In genomic region chr2:54850171-54851122, GRCh38 we compare ENCODE assay signal across 23 cellular contexts.
A peak's percentile ranks its signal among the peaks of the same experiment; 100 is the strongest.
DNase-seq lines count a peak whose midpoint lies in the region; FAIRE-seq and TF ChIP-seq lines count a peak whose summit lies in the region.
"Had no signal": no experiment of that assay in that cellular context is flagged by ENCODE, and none has a peak within 500 bp of the region (broad histone marks: within the 10 kb centered on the region; RNA-seq: fewer than 3 reads in every experiment).

No MANE protein-coding gene starts in this region.

- no peak for FAIRE-seq in bronchial epithelial cell (lab: Jason Lieb, UNC)
- FAIRE-seq: GM12878, HTR-8/SVneo had no signal

- no peak overlapping the region for H2BK5ac ChIP-seq in trophoblast cell (ENCODE audit: low read depth, low read length, poor library complexity)

- H2AFZ ChIP-seq in OCI-LY7 (ENCODE audit: low read length) (no peak overlapping the region), trophoblast cell (ENCODE audit: insufficient read depth, low read length, poor library complexity) (no peak overlapping the region)

- H3K79me2 ChIP-seq in OCI-LY7 (ENCODE audit: insufficient read depth, low read depth, low read length) (no peaks in the 10 kb centered on the region; the same call in 1 of the 2 replicates), trophoblast cell (ENCODE audit: control insufficient read depth, insufficient read depth, low read length, poor library complexity) (no peaks in the 10 kb centered on the region)

- no peak overlapping the region for H3K27ac ChIP-seq in breast epithelium
- H3K27ac ChIP-seq in OCI-LY7 (ENCODE audit: low read depth, low read length, poor library complexity, severe bottlenecking) = no peak overlapping the region
- no peak overlapping the region for H3K27ac ChIP-seq in trophoblast cell (ENCODE audit: low read depth, low read length)
- no peak overlapping the region for H3K27ac ChIP-seq in ascending aorta
- H3K27ac ChIP-seq: 22Rv1 had no signal

- H3K36me3 Mint-ChIP-seq in MCF 10A (ENCODE audit: insufficient read depth, unreplicated experiment) = no peaks in the 10 kb centered on the region
- H3K36me3 Mint-ChIP-seq in activated CD4-positive, alpha-beta T cell treated with anti-CD3 and anti-CD28 coated beads, Interleukin-2, amount 10 ng/mL, durations not matched to agents 24 days and 14 days (ENCODE audit: low read depth) = no peaks in the 10 kb centered on the region
- H3K36me3 Mint-ChIP-seq: CD4-positive, CD25-positive, alpha-beta regulatory T cell had no signal

- no peaks in the 10 kb centered on the region for H3K36me3 ChIP-seq in breast epithelium
- peaks cover 96% of the 10 kb centered on the region for H3K36me3 ChIP-seq in OCI-LY7 (ENCODE audit: insufficient read depth, low read length)
- H3K36me3 ChIP-seq in bronchial epithelial cell (ENCODE audit: control insufficient read depth, insufficient read depth, low read length) = no peaks in the 10 kb centered on the region
- no peaks in the 10 kb centered on the region for H3K36me3 ChIP-seq in trophoblast cell (ENCODE audit: control insufficient read depth in 1 of 2, insufficient read depth in 2 of 2, low read length in 2 of 2)
- no peaks in the 10 kb centered on the region for H3K36me3 ChIP-seq in ascending aorta

- H3K4me1 Mint-ChIP-seq in MCF 10A (ENCODE audit: insufficient read depth, unreplicated experiment) = peaks cover 13% of the 10 kb centered on the region
- H3K4me1 Mint-ChIP-seq in activated CD4-positive, alpha-beta T cell treated with anti-CD3 and anti-CD28 coated beads, Interleukin-2, amount 10 ng/mL, durations not matched to agents 24 days and 14 days = no peaks in the 10 kb centered on the region
- H3K4me1 Mint-ChIP-seq: CD4-positive, CD25-positive, alpha-beta regulatory T cell; CD8-positive, alpha-beta memory T cell had no signal

- H3K9me2 ChIP-seq in OCI-LY7 (ENCODE audit: insufficient read depth, low read length) = no peaks in the 10 kb centered on the region

- no peak overlapping the region for H3K18ac ChIP-seq in trophoblast cell (ENCODE audit: low read length)

- intact Hi-C loops in MCF 10A (cut with micrococcal nuclease) (no loop called here), breast epithelium (cut with DNase I; ENCODE audit: low total_unique reads) (no loop called here), OCI-LY7 (cut with micrococcal nuclease; ENCODE audit: unreplicated experiment) (no loop called here), ascending aorta (cut with DNase I) (no loop called here)
- intact Hi-C loops in activated CD4-positive, alpha-beta T cell treated with anti-CD3 and anti-CD28 coated beads, Interleukin-2, amount 10 ng/mL, durations not matched to agents 24 days and 14 days (cut with micrococcal nuclease) = no loop called here

- no peak overlapping the region for H2AK5ac ChIP-seq in trophoblast cell (ENCODE audit: low read length)

- no peak overlapping the region for H2BK12ac ChIP-seq in trophoblast cell (ENCODE audit: low read length)

- POLR2A ChIA-PET in MCF 10A (lab: Yijun Ruan, JAX) (no interaction called here), OCI-LY7 (lab: Charles Lee) (interaction anchor here (1.7 kb wide), 1 partner anchor 10 kb away, joined by 5 read pairs; no protein-coding TSS in a partner anchor)

- H4K20me1 ChIP-seq in OCI-LY7 (ENCODE audit: insufficient read depth, low read length) = no peaks in the 10 kb centered on the region

- CTCF ChIA-PET in MCF 10A (lab: Yijun Ruan, JAX) = no interaction called here
- CTCF ChIA-PET in OCI-LY7 (lab: Charles Lee; ENCODE audit: unreplicated experiment) = no interaction called here

- no peak for TF ChIP-seq POLR2A in breast epithelium (IDR thresholded peaks at IDR 0.05)

- no peaks in the 10 kb centered on the region for H3K79me1 ChIP-seq in trophoblast cell (ENCODE audit: low read length)

- H3K9ac ChIP-seq in trophoblast cell (ENCODE audit: low read length) = no peak overlapping the region

- TF ChIP-seq CTCF in MCF 10A (IDR thresholded peaks at IDR 0.05; ENCODE audit: unreplicated experiment) (no peak), breast epithelium (IDR thresholded peaks at IDR 0.05) (no peak), OCI-LY7 (conservative IDR thresholded peaks at IDR 0.05; ENCODE audit: low read length) (no peak), bronchial epithelial cell (IDR thresholded peaks at IDR 0.05; ENCODE audit: insufficient read depth, low read length, severe bottlenecking) (no peak), ascending aorta (IDR thresholded peaks at IDR 0.05) (no peak)

- no TSS peak for BruUV-seq in MCF 10A (replicated peaks; lab: Mats Ljungman, UMichigan)
- BruUV-seq in OCI-LY7 (replicated peaks; lab: Mats Ljungman, UMichigan) = TSS peak; percentile 4

- H3K4me3 ChIP-seq in breast epithelium = no peak overlapping the region
- H3K4me3 ChIP-seq in OCI-LY7 (ENCODE audit: low read depth, low read length, poor library complexity, severe bottlenecking) = no peak overlapping the region
- H3K4me3 ChIP-seq in bronchial epithelial cell (ENCODE audit: low read depth, low read length) = no peak overlapping the region
- no peak overlapping the region for H3K4me3 ChIP-seq in trophoblast cell (ENCODE audit: low read depth, low read length)
- no peak overlapping the region for H3K4me3 ChIP-seq in ascending aorta
- H3K4me3 ChIP-seq: GM12878 had no signal

- no peak overlapping the region for H3K4me3 Mint-ChIP-seq in MCF 10A (ENCODE audit: unreplicated experiment)
- H3K4me3 Mint-ChIP-seq in activated CD4-positive, alpha-beta T cell treated with anti-CD3 and anti-CD28 coated beads, Interleukin-2, amount 10 ng/mL, durations not matched to agents 24 days and 14 days = no peak overlapping the region
- H3K4me3 Mint-ChIP-seq: CD4-positive, CD25-positive, alpha-beta regulatory T cell; CD8-positive, alpha-beta memory T cell; HFFc6 had no signal

- H3K4me1 ChIP-seq in breast epithelium (no peaks in the 10 kb centered on the region), OCI-LY7 (ENCODE audit: insufficient read depth, low read length, poor library complexity, severe bottlenecking) (peaks cover 3% of the 10 kb centered on the region), trophoblast cell (ENCODE audit: control insufficient read depth in 1 of 2, insufficient read depth in 2 of 2, low read length in 2 of 2) (peaks cover 0 to 2% of the 10 kb centered on the region in 2 experiments), ascending aorta (no peaks in the 10 kb centered on the region)
- H3K4me1 ChIP-seq: BE2C had no signal

- no peak overlapping the region for H3K23ac ChIP-seq in trophoblast cell (ENCODE audit: low read length)

- H3K4ac ChIP-seq in trophoblast cell (ENCODE audit: low read depth, low read length) = no peak overlapping the region

- no peak overlapping the region for H4K12ac ChIP-seq in trophoblast cell (ENCODE audit: low read depth, low read length)

- H3K9me3 ChIP-seq in breast epithelium = no peaks in the 10 kb centered on the region
- H3K9me3 ChIP-seq in OCI-LY7 (ENCODE audit: low read length) = no peaks in the 10 kb centered on the region
- no peaks in the 10 kb centered on the region for H3K9me3 ChIP-seq in trophoblast cell (ENCODE audit: insufficient read depth, low read depth, low read length)
- H3K9me3 ChIP-seq in ascending aorta = no peaks in the 10 kb centered on the region
- H3K9me3 ChIP-seq: BE2C had no signal

- WGBS in trophoblast cell (ENCODE audit: extremely low coverage, insufficient coverage, insufficient read length) = no CpG with 5 or more reads among the region's 8 CpGs

- H2BK120ac ChIP-seq in trophoblast cell (ENCODE audit: insufficient read depth, low read length, poor library complexity) = no peak overlapping the region

- H3K27ac Mint-ChIP-seq in MCF 10A (ENCODE audit: low read depth, unreplicated experiment) = no peak overlapping the region
- no peak overlapping the region for H3K27ac Mint-ChIP-seq in activated CD4-positive, alpha-beta T cell treated with anti-CD3 and anti-CD28 coated beads, Interleukin-2, amount 10 ng/mL, durations not matched to agents 24 days and 14 days
- H3K27ac Mint-ChIP-seq: CD4-positive, CD25-positive, alpha-beta regulatory T cell; CD8-positive, alpha-beta memory T cell; HFFc6 had no signal

- DNase-seq in MCF 10A (ENCODE audit: unreplicated experiment) (peak; percentile 11), breast epithelium (ENCODE audit: low spot score in 2 of 2) (no peak), OCI-LY7 (ENCODE audit: low spot score) (no peak), bronchial epithelial cell (ENCODE audit: low read depth) (peak; percentile 55), trophoblast cell (peak; percentile 71 to 92), ascending aorta (ENCODE audit: low spot score in 2 of 2) (no peak)
- DNase-seq in activated CD4-positive, alpha-beta T cell treated with anti-CD3 and anti-CD28 coated beads, Interleukin-2, amount 10 ng/mL, durations not matched to agents 24 days and 14 days = no peak
- DNase-seq in stimulated activated CD4-positive, alpha-beta T cell treated with anti-CD3 and anti-CD28 coated beads, Interleukin-2, amount 100 ng/mL, for 48 hours = no peak
- DNase-seq: BE2C; C1 segment of cervical spinal cord; CD4-positive, CD25-positive, alpha-beta regulatory T cell; CD8-positive, alpha-beta memory T cell; COR-L47; DMS 273 treated with DMSO at 0.1 percent for 48 hours; DMS53; DND-41; EL; GOT3; H7; HFFc6 had no signal

- H3K27me3 Mint-ChIP-seq in MCF 10A (ENCODE audit: insufficient read depth, unreplicated experiment) = no peaks in the 10 kb centered on the region
- peaks cover 3% of the 10 kb centered on the region for H3K27me3 Mint-ChIP-seq in activated CD4-positive, alpha-beta T cell treated with anti-CD3 and anti-CD28 coated beads, Interleukin-2, amount 10 ng/mL, durations not matched to agents 24 days and 14 days

- H3K14ac ChIP-seq in trophoblast cell (ENCODE audit: low read length) = no peak overlapping the region

- H4K8ac ChIP-seq in trophoblast cell (ENCODE audit: low read depth, low read length) = no peak overlapping the region

- H4K91ac ChIP-seq in trophoblast cell (ENCODE audit: low read depth, low read length) = no peak overlapping the region

- no peaks in the 10 kb centered on the region for H3K9me3 Mint-ChIP-seq in MCF 10A (ENCODE audit: unreplicated experiment)
- no peaks in the 10 kb centered on the region for H3K9me3 Mint-ChIP-seq in activated CD4-positive, alpha-beta T cell treated with anti-CD3 and anti-CD28 coated beads, Interleukin-2, amount 10 ng/mL, durations not matched to agents 24 days and 14 days
- H3K9me3 Mint-ChIP-seq: CD8-positive, alpha-beta memory T cell; HFFc6 had no signal

- H3K27me3 ChIP-seq in breast epithelium = no peaks in the 10 kb centered on the region
- no peaks in the 10 kb centered on the region for H3K27me3 ChIP-seq in bronchial epithelial cell (ENCODE audit: control insufficient read depth, insufficient read depth, low read length)
- no peaks in the 10 kb centered on the region for H3K27me3 ChIP-seq in trophoblast cell (ENCODE audit: insufficient read depth, low read length)
- H3K27me3 ChIP-seq in ascending aorta = no peaks in the 10 kb centered on the region
- H3K27me3 ChIP-seq: BE2C had no signal

- H3K4me2 ChIP-seq in OCI-LY7 (ENCODE audit: low read length) = no peak overlapping the region
- no peak overlapping the region for H3K4me2 ChIP-seq in trophoblast cell (ENCODE audit: low read length)

Comparison
In these comparisons a context has a peak if more than half of its experiments do, and no peak if none do; other contexts are left out.
1. DNase-seq: peak in MCF 10A (single experiment), bronchial epithelial cell (single experiment) and trophoblast cell (2 of 2); none in breast epithelium (0 of 2), OCI-LY7 (single experiment), activated CD4-positive, alpha-beta T cell treated with anti-CD3 and anti-CD28 coated beads, Interleukin-2, amount 10 ng/mL, durations not matched to agents 24 days and 14 days (single experiment), ascending aorta (0 of 2) and stimulated activated CD4-positive, alpha-beta T cell treated with anti-CD3 and anti-CD28 coated beads, Interleukin-2, amount 100 ng/mL, for 48 hours (0 of 2).